Comparison of ENCODE assay signal across 28 cellular contexts in the genomic region with DNA sequence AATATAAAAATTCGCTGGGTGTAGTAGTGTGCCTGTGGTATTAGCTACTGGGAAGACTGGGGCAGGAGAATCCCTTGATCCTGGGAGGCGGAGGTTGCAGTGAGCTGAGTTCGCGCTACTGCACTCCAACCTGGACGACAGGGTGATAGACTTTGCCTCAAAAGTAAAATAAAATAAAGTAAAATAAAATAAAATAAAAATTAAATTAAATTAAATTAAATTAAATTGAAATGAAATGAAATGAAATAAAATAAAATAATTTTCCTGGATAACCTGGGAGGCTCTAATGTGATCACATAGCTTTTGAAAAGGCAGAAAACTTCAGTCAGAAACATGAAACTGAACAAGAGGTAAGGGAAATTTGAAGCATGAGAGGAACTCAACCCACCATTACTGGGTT.
"Had no signal": no experiment of that assay in that cellular context is flagged by ENCODE, and none has a peak within 500 bp of the region (broad histone marks: within the 10 kb centered on the region; RNA-seq: fewer than 3 reads in every experiment).

No MANE protein-coding gene starts in this region.

- H3K27me3 ChIP-seq: stomach, suprapubic skin, testis, thyroid gland, tibial artery, tibial nerve, transverse colon, upper lobe of left lung, upper lobe of right lung, uterus, vagina had no signal

- H3K36me3 ChIP-seq: stomach, suprapubic skin, thoracic aorta, thyroid gland, tibial artery, tibial nerve, transverse colon, upper lobe of left lung, upper lobe of right lung, uterus, vagina had no signal

- H3K4me1 ChIP-seq: stomach, suprapubic skin, testis, thyroid gland, tibial artery, tibial nerve, transverse colon, upper lobe of left lung, upper lobe of right lung, uterus, vagina had no signal

- H3K9me3 Mint-ChIP-seq: stimulated activated naive B cell treated with anti-CD40 and anti-IgM and Interleukin-4, amounts not matched to agents 10 μg/mL and 1 μg/mL and 100 μg/mL, for 72 hours; type B pancreatic cell had no signal

- H3K4me3 Mint-ChIP-seq: stimulated activated effector memory CD8-positive, alpha-beta T cell treated with anti-CD3 and anti-CD28 coated beads, Interleukin-12 subunit alpha, Interleukin-12 subunit beta, amount 100 ng/mL, for 72 hours; stimulated activated memory B cell treated with anti-CD40 and anti-IgM and Interleukin-4, amounts not matched to agents 10 μg/mL and 1 μg/mL and 100 μg/mL, for 72 hours; stimulated activated naive B cell treated with anti-CD40 and anti-IgM and Interleukin-4, amounts not matched to agents 10 μg/mL and 1 μg/mL and 100 μg/mL, for 72 hours; stimulated activated naive CD8-positive, alpha-beta T cell treated with anti-CD3 and anti-CD28 coated beads, Interleukin-15, amount 100 ng/mL, for 72 hours; stimulated activated naive CD8-positive, alpha-beta T cell treated with anti-CD3 and anti-CD28 coated beads, Interleukin-15, Interleukin-2, amounts not matched to agents 100 ng/mL and 50 ng/mL, for 24 hours; type B pancreatic cell had no signal

- DNase-seq: stimulated activated CD4-positive, alpha-beta T cell treated with anti-CD3 and anti-CD28 coated beads, Interleukin-2, amount 100 ng/mL, for 48 hours; stimulated activated CD4-positive, alpha-beta T cell treated with anti-CD3 and anti-CD28 coated beads, Interleukin-4, amount 100 ng/mL, for 1 hour; stimulated activated CD4-positive, alpha-beta T cell treated with anti-CD3 and anti-CD28 coated beads, Interleukin-4, amount 100 ng/mL, for 24 hours; stimulated activated CD4-positive, alpha-beta T cell treated with anti-CD3 and anti-CD28 coated beads, Interleukin-4, amount 100 ng/mL, for 4 hours; stimulated activated CD8-positive, alpha-beta memory T cell treated with anti-CD3 and anti-CD28 coated beads, Interleukin-4, amount 100 ng/mL, for 48 hours; stimulated activated naive B cell treated with anti-CD40 and anti-IgM and Interleukin-4, amounts not matched to agents 10 μg/mL and 1 μg/mL and 100 μg/mL, for 72 hours; stimulated activated naive CD4-positive, alpha-beta T cell; stimulated activated naive CD4-positive, alpha-beta T cell treated with Interleukin-2 at 50 U/mL for 16 hours; stimulated activated naive CD8-positive, alpha-beta T cell treated with anti-CD3 and anti-CD28 coated beads, Interleukin-15, amount 100 ng/mL, for 72 hours; stimulated activated naive CD8-positive, alpha-beta T cell treated with anti-CD3 and anti-CD28 coated beads, Interleukin-15, Interleukin-2, amounts not matched to agents 100 U/mL and 50 U/mL, for 24 hours; stomach; substantia nigra; testis; thyroid gland; tibial artery; transverse colon; trophoblast cell; upper lobe of left lung; upper lobe of right lung; uterus had no signal

- H3K9me3 ChIP-seq: stomach, suprapubic skin, testis, thoracic aorta, thyroid gland, tibial artery, tibial nerve, transverse colon, upper lobe of left lung, upper lobe of right lung, uterus, vagina had no signal

- H3K27ac Mint-ChIP-seq: stimulated activated effector memory CD8-positive, alpha-beta T cell treated with anti-CD3 and anti-CD28 coated beads, Interleukin-12 subunit alpha, Interleukin-12 subunit beta, amount 100 ng/mL, for 72 hours; stimulated activated memory B cell treated with anti-CD40 and anti-IgM and Interleukin-4, amounts not matched to agents 10 μg/mL and 1 μg/mL and 100 μg/mL, for 72 hours; stimulated activated naive B cell treated with anti-CD40 and anti-IgM and Interleukin-4, amounts not matched to agents 10 μg/mL and 1 μg/mL and 100 μg/mL, for 72 hours; stimulated activated naive CD8-positive, alpha-beta T cell treated with anti-CD3 and anti-CD28 coated beads, Interleukin-15, amount 100 ng/mL, for 72 hours; stimulated activated naive CD8-positive, alpha-beta T cell treated with anti-CD3 and anti-CD28 coated beads, Interleukin-15, Interleukin-2, amounts not matched to agents 100 ng/mL and 50 ng/mL, for 24 hours; type B pancreatic cell had no signal

- H3K36me3 Mint-ChIP-seq: stimulated activated effector memory CD8-positive, alpha-beta T cell treated with anti-CD3 and anti-CD28 coated beads, Interleukin-12 subunit alpha, Interleukin-12 subunit beta, amount 100 ng/mL, for 72 hours; stimulated activated memory B cell treated with anti-CD40 and anti-IgM and Interleukin-4, amounts not matched to agents 10 μg/mL and 1 μg/mL and 100 μg/mL, for 72 hours; stimulated activated naive B cell treated with anti-CD40 and anti-IgM and Interleukin-4, amounts not matched to agents 10 μg/mL and 1 μg/mL and 100 μg/mL, for 72 hours; type B pancreatic cell had no signal

- H3K27ac ChIP-seq: stomach, suprapubic skin, testis, thoracic aorta, thyroid gland, tibial artery, tibial nerve, transverse colon, upper lobe of left lung, upper lobe of right lung, uterus, vagina had no signal

- H3K4me3 ChIP-seq: stomach, suprapubic skin, testis, thoracic aorta, thyroid gland, tibial artery, tibial nerve, transverse colon, upper lobe of left lung, upper lobe of right lung, uterus, vagina had no signal

- H3K27me3 Mint-ChIP-seq: stimulated activated memory B cell treated with anti-CD40 and anti-IgM and Interleukin-4, amounts not matched to agents 10 μg/mL and 1 μg/mL and 100 μg/mL, for 72 hours; stimulated activated naive B cell treated with anti-CD40 and anti-IgM and Interleukin-4, amounts not matched to agents 10 μg/mL and 1 μg/mL and 100 μg/mL, for 72 hours; stimulated activated naive CD8-positive, alpha-beta T cell treated with anti-CD3 and anti-CD28 coated beads, Interleukin-15, amount 100 ng/mL, for 72 hours; stimulated activated naive CD8-positive, alpha-beta T cell treated with anti-CD3 and anti-CD28 coated beads, Interleukin-15, Interleukin-2, amounts not matched to agents 100 ng/mL and 50 ng/mL, for 24 hours; type B pancreatic cell had no signal

- ATAC-seq: stimulated activated effector memory CD8-positive, alpha-beta T cell treated with anti-CD3 and anti-CD28 coated beads, Interleukin-12 subunit alpha, Interleukin-12 subunit beta, amount 100 ng/mL, for 72 hours; stimulated activated memory B cell treated with anti-CD40 and anti-IgM and Interleukin-4, amounts not matched to agents 10 μg/mL and 1 μg/mL and 100 μg/mL, for 72 hours; stimulated activated naive B cell treated with anti-CD40 and anti-IgM and Interleukin-4, amounts not matched to agents 10 μg/mL and 1 μg/mL and 100 μg/mL, for 72 hours; stimulated activated naive CD8-positive, alpha-beta T cell treated with anti-CD3 and anti-CD28 coated beads, Interleukin-15, amount 100 ng/mL, for 72 hours; stimulated activated naive CD8-positive, alpha-beta T cell treated with anti-CD3 and anti-CD28 coated beads, Interleukin-15, Interleukin-2, amounts not matched to agents 100 U/mL and 50 U/mL, for 24 hours; upper lobe of right lung had no signal

- H3K4me1 Mint-ChIP-seq: stimulated activated effector memory CD8-positive, alpha-beta T cell treated with anti-CD3 and anti-CD28 coated beads, Interleukin-12 subunit alpha, Interleukin-12 subunit beta, amount 100 ng/mL, for 72 hours; stimulated activated memory B cell treated with anti-CD40 and anti-IgM and Interleukin-4, amounts not matched to agents 10 μg/mL and 1 μg/mL and 100 μg/mL, for 72 hours; stimulated activated naive B cell treated with anti-CD40 and anti-IgM and Interleukin-4, amounts not matched to agents 10 μg/mL and 1 μg/mL and 100 μg/mL, for 72 hours; stimulated activated naive CD8-positive, alpha-beta T cell treated with anti-CD3 and anti-CD28 coated beads, Interleukin-15, amount 100 ng/mL, for 72 hours had no signal
